8 cellular contexts compared by ENCODE assay signal in the genomic region with DNA sequence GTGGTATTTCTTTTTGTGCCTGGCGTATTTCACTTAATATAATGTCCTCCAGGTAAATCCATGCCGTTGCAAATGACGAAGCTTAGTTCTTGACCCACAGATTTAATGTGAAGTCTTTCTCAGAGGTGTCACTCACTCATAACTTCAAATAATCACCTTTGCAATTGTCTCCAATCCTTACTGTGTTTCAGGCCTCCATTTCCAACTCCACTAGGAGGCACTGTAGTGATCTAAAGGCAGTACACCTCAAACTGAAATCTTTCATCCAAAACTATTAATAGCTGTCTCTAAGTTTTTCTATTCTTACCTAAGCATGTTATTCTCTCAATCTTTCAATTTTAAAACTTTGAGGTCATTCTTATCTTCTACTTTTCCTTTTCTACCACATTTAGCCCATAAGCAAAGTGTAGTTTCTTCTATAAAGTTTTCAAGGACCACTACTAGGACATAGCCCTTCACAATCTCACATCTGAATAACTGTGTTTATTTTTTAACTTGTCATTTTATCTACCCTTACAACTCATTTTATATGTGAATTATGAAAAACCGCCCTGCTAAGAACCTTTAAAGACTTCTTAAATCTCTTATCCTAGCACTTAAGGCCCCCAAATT. TPM values are rescaled to one million over a fixed set of nuclear protein-coding genes. Genes with fewer than 3 reads are reported as not detected.
DNase-seq lines count a peak whose midpoint lies in the region; ATAC-seq and TF ChIP-seq lines count a peak whose summit lies in the region.

No MANE protein-coding gene starts in this region.

- H3K36me3 Mint-ChIP-seq in activated CD4-positive, alpha-beta memory T cell treated with anti-CD3 and anti-CD28 coated beads for 36 hours, result no peaks in the 10 kb centered on the region

- H3K9me3 ChIP-seq in esophagus squamous epithelium (no peaks in the 10 kb centered on the region), spleen (no peaks in the 10 kb centered on the region)

- peak; percentile 74 for TF ChIP-seq CTCF in AG09319 (IDR thresholded peaks at IDR 0.05; ENCODE audit: low read depth, low read length)
- TF ChIP-seq CTCF in GM12873 (IDR thresholded peaks at IDR 0.05; ENCODE audit: insufficient read depth, low read depth, low read length, missing control alignments), result peak; percentile 76
- peak in 5 of 6 experiments; percentile 41 to 68 (median 52) for TF ChIP-seq CTCF in esophagus squamous epithelium (IDR thresholded peaks at IDR 0.05)
- peak in 9 of 11 experiments; percentile 17 to 61 (median 45) for TF ChIP-seq CTCF in spleen (IDR thresholded peaks at IDR 0.05 in 8 of 11, conservative IDR thresholded peaks at IDR 0.05 in 3 of 11)

- no peak overlapping the region for H3K4me3 ChIP-seq in esophagus squamous epithelium
- H3K4me3 ChIP-seq in spleen, result no peak overlapping the region

- H3K4me1 ChIP-seq in esophagus squamous epithelium (no peaks in the 10 kb centered on the region), spleen (no peaks in the 10 kb centered on the region)

- peaks cover 0 to 11% (median 0%) of the 10 kb centered on the region in 4 donors for H3K27me3 ChIP-seq in esophagus squamous epithelium
- peaks cover 0 to 18% (median 7%) of the 10 kb centered on the region in 7 donors for H3K27me3 ChIP-seq in spleen (replicated peaks in 1 of 7)

- H3K27me3 Mint-ChIP-seq in activated CD4-positive, alpha-beta memory T cell treated with anti-CD3 and anti-CD28 coated beads for 36 hours, result no peaks in the 10 kb centered on the region

- no peaks in the 10 kb centered on the region for H3K4me1 Mint-ChIP-seq in activated CD4-positive, alpha-beta memory T cell treated with anti-CD3 and anti-CD28 coated beads for 36 hours (ENCODE audit: low read depth)

- POLR2A ChIA-PET in activated CD4-positive, alpha-beta memory T cell treated with anti-CD3 and anti-CD28 coated beads for 36 hours (lab: Charles Lee), result no interaction called here

- DNase-seq in AG09319 (ENCODE audit: extremely low read depth, low read depth) (no peak), RPMI8226 (peak; percentile 20), esophagus squamous epithelium (lab: John Stamatoyannopoulos, UW) (no peak), spleen (no peak), epidermal melanocyte (ENCODE audit: insufficient read length, low spot score) (no peak)
- DNase-seq in activated CD4-positive, alpha-beta memory T cell treated with anti-CD3 and anti-CD28 coated beads for 36 hours, result no peak

- H3K9me3 Mint-ChIP-seq in activated CD4-positive, alpha-beta memory T cell treated with anti-CD3 and anti-CD28 coated beads for 36 hours, result no peaks in the 10 kb centered on the region

- H3K27ac Mint-ChIP-seq in activated CD4-positive, alpha-beta memory T cell treated with anti-CD3 and anti-CD28 coated beads for 36 hours, result no peak overlapping the region

- H3K27ac ChIP-seq in esophagus squamous epithelium, result no peak overlapping the region
- H3K27ac ChIP-seq in spleen, result no peak overlapping the region

- H3K36me3 ChIP-seq in esophagus squamous epithelium, result no peaks in the 10 kb centered on the region
- H3K36me3 ChIP-seq in spleen, result no peaks in the 10 kb centered on the region

- TF ChIP-seq POLR2A in esophagus squamous epithelium (IDR thresholded peaks at IDR 0.05), result no peak
- TF ChIP-seq POLR2A in spleen (IDR thresholded peaks at IDR 0.05), result no peak

- intact Hi-C loops in esophagus squamous epithelium (cut with DNase I), result loop anchor here (5.0 kb wide), 1 partner anchor 187 kb away; no protein-coding TSS in a partner anchor
- intact Hi-C loops in spleen (cut with DNase I; ENCODE audit: low total_unique reads), result no loop called here
- intact Hi-C loops in activated CD4-positive, alpha-beta memory T cell treated with anti-CD3 and anti-CD28 coated beads for 36 hours (cut with micrococcal nuclease), result loop anchor here (1.0 kb wide), 2 partner anchors 109 to 185 kb away; no protein-coding TSS in a partner anchor

- no peak overlapping the region for H3K4me3 Mint-ChIP-seq in activated CD4-positive, alpha-beta memory T cell treated with anti-CD3 and anti-CD28 coated beads for 36 hours

- no peak for ATAC-seq in HG02623 (IDR thresholded peaks at IDR 0.05; ENCODE audit: unreplicated experiment)

- CTCF ChIA-PET in activated CD4-positive, alpha-beta memory T cell treated with anti-CD3 and anti-CD28 coated beads for 36 hours (lab: Charles Lee), result interaction anchor here (0.6 to 5.2 kb wide), 25 partner anchors 9 to 355 kb away, joined by 3 to 66 read pairs (median 4); a partner anchor contains a TSS

- WGBS in esophagus squamous epithelium, 2 donors, result 45 to 55% methylated on average over 4 of the region's 4 CpGs
- WGBS in spleen, 5 donors, result 71 to 80% (median 72%) methylated on average over 4 of the region's 4 CpGs

RNA-seq across cellular contexts. Expression of a gene that starts 25.5 kb away (rescaled TPM):
- total RNA-seq in esophagus squamous epithelium (10 to 100 TPM; 33.3 to 43.1 (median 34.5) TPM), spleen (10 to 100 TPM; 23.8 to 46.0 (median 32.6) TPM)
- 1 to 10 TPM; 5.8 to 9.4 (median 7.9) TPM for polyA plus RNA-seq in spleen
- 10 to 100 TPM; 19.8 to 22.0 TPM for total RNA-seq in activated CD4-positive, alpha-beta memory T cell treated with anti-CD3 and anti-CD28 coated beads for 36 hours

RNA-seq across cellular contexts. Expression of a gene that starts 54.4 kb away (rescaled TPM):
- total RNA-seq in esophagus squamous epithelium (10 to 100 TPM in 2 of 4 donors, 1 to 10 TPM in 2; 4.6 to 16.8 (median 9.0) TPM), spleen (1 to 10 TPM; 1.6 to 8.1 (median 4.3) TPM)
- polyA plus RNA-seq in spleen, result 1 to 10 TPM in 2 of 3 donors, under 1 TPM in 1; 0.50 to 3.4 (median 1.6) TPM
- 10 to 100 TPM; 92.7 to 97.9 TPM for total RNA-seq in activated CD4-positive, alpha-beta memory T cell treated with anti-CD3 and anti-CD28 coated beads for 36 hours

Comparison
In these comparisons a context has a peak if more than half of its experiments do, and no peak if none do; other contexts are left out.
1. RNA of a gene that starts 54.4 kb away (total RNA-seq): 92.7 to 97.9 TPM in activated CD4-positive, alpha-beta memory T cell treated with anti-CD3 and anti-CD28 coated beads for 36 hours; 4.6 to 16.8 TPM in esophagus squamous epithelium and 1.6 to 8.1 TPM in spleen; every median in the first group is over 4 times any median in the second.
2. Peak in every context shown above with its lines, with median percentiles within 50 percentile points of each other: CTCF ChIP-seq.